Comparison of ENCODE assay signal across 1 cellular context in the genomic region with DNA sequence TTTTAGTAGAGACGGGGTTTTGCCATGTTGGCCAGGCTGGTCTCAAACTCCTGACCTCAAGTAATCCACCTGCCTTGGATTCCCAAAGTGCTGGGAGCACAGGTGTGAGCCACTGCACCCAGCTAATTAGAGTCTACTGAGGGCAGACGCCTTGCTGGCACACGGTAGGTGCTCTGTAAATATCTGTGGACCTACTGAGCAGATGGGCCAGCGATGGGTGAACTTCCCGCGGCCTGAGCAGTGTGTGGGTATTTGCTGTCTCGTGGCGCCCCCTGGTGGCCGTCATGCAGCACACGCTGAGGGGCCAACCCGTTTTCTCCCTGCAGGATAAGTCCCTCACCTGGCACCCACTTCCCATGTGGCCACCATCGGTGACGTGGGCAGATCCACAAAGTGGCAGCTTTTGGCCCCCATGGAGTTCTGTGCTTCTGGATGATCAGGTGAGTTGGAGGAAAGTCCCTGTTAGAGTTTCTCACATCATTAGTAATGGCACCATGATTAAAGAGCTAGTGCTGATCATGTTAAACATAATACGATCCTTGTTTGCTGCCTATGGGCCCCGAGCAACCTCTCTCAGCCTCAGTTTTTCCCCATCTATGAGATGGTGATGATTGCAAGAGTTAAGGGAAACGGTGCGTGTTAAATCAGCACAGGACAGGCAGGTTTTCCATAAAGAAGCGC.
TF ChIP-seq lines count a peak whose summit lies in the region.

No MANE protein-coding gene starts in this region.

TF ChIP-seq in HepG2, 621 proteins besides CTCF, POLR2A, EP300 and RAD21 (continued from another document):
- TF ChIP-seq, protein P1, sequence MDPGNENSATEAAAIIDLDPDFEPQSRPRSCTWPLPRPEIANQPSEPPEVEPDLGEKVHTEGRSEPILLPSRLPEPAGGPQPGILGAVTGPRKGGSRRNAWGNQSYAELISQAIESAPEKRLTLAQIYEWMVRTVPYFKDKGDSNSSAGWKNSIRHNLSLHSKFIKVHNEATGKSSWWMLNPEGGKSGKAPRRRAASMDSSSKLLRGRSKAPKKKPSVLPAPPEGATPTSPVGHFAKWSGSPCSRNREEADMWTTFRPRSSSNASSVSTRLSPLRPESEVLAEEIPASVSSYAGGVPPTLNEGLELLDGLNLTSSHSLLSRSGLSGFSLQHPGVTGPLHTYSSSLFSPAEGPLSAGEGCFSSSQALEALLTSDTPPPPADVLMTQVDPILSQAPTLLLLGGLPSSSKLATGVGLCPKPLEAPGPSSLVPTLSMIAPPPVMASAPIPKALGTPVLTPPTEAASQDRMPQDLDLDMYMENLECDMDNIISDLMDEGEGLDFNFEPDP (CRISPR knock-in tag; conservative IDR thresholded peaks at IDR 0.05), result no peak
- TF ChIP-seq, protein P2, sequence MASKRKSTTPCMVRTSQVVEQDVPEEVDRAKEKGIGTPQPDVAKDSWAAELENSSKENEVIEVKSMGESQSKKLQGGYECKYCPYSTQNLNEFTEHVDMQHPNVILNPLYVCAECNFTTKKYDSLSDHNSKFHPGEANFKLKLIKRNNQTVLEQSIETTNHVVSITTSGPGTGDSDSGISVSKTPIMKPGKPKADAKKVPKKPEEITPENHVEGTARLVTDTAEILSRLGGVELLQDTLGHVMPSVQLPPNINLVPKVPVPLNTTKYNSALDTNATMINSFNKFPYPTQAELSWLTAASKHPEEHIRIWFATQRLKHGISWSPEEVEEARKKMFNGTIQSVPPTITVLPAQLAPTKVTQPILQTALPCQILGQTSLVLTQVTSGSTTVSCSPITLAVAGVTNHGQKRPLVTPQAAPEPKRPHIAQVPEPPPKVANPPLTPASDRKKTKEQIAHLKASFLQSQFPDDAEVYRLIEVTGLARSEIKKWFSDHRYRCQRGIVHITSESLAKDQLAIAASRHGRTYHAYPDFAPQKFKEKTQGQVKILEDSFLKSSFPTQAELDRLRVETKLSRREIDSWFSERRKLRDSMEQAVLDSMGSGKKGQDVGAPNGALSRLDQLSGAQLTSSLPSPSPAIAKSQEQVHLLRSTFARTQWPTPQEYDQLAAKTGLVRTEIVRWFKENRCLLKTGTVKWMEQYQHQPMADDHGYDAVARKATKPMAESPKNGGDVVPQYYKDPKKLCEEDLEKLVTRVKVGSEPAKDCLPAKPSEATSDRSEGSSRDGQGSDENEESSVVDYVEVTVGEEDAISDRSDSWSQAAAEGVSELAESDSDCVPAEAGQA (IDR thresholded peaks at IDR 0.05; ENCODE audit: low read depth), result no peak
- TF ChIP-seq, protein P2 (CRISPR knock-in tag; IDR thresholded peaks at IDR 0.05; ENCODE audit: borderline replicate concordance), result no peak
- TF ChIP-seq ZNF138 (CRISPR knock-in tag; IDR thresholded peaks at IDR 0.05; ENCODE audit: low read depth) (no peak), HNF4A (CRISPR knock-in tag; IDR thresholded peaks at IDR 0.05) (no peak), ZNF678 (CRISPR knock-in tag; IDR thresholded peaks at IDR 0.05) (no peak), EZH2 (conservative IDR thresholded peaks at IDR 0.05; ENCODE audit: low read depth, low read length) (no peak), ZFP82 (CRISPR knock-in tag; IDR thresholded peaks at IDR 0.05; ENCODE audit: borderline replicate concordance) (no peak), ZNF484 (CRISPR knock-in tag; IDR thresholded peaks at IDR 0.05; ENCODE audit: borderline replicate concordance, low read depth) (no peak), SRF (IDR thresholded peaks at IDR 0.05; ENCODE audit: low read depth, low read length) (no peak), ZNF264 (CRISPR knock-in tag; IDR thresholded peaks at IDR 0.05) (no peak), CBX2 (IDR thresholded peaks at IDR 0.05; ENCODE audit: low read depth, low read length) (no peak), CBX2 (CRISPR knock-in tag; IDR thresholded peaks at IDR 0.05; ENCODE audit: low read depth) (no peak), MTF1 (CRISPR knock-in tag; IDR thresholded peaks at IDR 0.05) (no peak), IRX3 (CRISPR knock-in tag; IDR thresholded peaks at IDR 0.05; ENCODE audit: borderline replicate concordance, low read depth) (no peak), TSC22D2 (CRISPR knock-in tag; IDR thresholded peaks at IDR 0.05; ENCODE audit: borderline replicate concordance) (peak; percentile 51; the same call in 1 of the 2 replicates), SAP130 (CRISPR knock-in tag; IDR thresholded peaks at IDR 0.05; ENCODE audit: low read depth) (no peak), ESRRA (CRISPR knock-in tag; IDR thresholded peaks at IDR 0.05; ENCODE audit: low read depth) (no peak), XRCC5 (optimal IDR thresholded peaks at IDR 0.05; ENCODE audit: low read length) (peak; percentile 72), SMC3 (IDR thresholded peaks at IDR 0.05; ENCODE audit: low read length) (peak; percentile 80), BRCA1 (CRISPR knock-in tag; IDR thresholded peaks at IDR 0.05) (0 out of 2 replicates have a peak, but pooled peaks have one; percentile 71)
- TF ChIP-seq, protein P3, sequence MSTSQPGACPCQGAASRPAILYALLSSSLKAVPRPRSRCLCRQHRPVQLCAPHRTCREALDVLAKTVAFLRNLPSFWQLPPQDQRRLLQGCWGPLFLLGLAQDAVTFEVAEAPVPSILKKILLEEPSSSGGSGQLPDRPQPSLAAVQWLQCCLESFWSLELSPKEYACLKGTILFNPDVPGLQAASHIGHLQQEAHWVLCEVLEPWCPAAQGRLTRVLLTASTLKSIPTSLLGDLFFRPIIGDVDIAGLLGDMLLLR (CRISPR knock-in tag; IDR thresholded peaks at IDR 0.05), result no peak
- TF ChIP-seq, protein P4, sequence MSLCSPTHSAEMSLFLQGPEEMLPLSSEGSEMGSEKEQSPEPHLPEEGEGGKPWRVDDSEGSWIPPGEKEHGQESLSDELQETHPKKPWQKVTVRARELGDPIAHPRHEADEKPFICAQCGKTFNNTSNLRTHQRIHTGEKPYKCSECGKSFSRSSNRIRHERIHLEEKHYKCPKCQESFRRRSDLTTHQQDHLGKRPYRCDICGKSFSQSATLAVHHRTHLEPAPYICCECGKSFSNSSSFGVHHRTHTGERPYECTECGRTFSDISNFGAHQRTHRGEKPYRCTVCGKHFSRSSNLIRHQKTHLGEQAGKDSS (CRISPR knock-in tag; IDR thresholded peaks at IDR 0.05; ENCODE audit: borderline replicate concordance, low read depth), result no peak
- TF ChIP-seq, protein P5, sequence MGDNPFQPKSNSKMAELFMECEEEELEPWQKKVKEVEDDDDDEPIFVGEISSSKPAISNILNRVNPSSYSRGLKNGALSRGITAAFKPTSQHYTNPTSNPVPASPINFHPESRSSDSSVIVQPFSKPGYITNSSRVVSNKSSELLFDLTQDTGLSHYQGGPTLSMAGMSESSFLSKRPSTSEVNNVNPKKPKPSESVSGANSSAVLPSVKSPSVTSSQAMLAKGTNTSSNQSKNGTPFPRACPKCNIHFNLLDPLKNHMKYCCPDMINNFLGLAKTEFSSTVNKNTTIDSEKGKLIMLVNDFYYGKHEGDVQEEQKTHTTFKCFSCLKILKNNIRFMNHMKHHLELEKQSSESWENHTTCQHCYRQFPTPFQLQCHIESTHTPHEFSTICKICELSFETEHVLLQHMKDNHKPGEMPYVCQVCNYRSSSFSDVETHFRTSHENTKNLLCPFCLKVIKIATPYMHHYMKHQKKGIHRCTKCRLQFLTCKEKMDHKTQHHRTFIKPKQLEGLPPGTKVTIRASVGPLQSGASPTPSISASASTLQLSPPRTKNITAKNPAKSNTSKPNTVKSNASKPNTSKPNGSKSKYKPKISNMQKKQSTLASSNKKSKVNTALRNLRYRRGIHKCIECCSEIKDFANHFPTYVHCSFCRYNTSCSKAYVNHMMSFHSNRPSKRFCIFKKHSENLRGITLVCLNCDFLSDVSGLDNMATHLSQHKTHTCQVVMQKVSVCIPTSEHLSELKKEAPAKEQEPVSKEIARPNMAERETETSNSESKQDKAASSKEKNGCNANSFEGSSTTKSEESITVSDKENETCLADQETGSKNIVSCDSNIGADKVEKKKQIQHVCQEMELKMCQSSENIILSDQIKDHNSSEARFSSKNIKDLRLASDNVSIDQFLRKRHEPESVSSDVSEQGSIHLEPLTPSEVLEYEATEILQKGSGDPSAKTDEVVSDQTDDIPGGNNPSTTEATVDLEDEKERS (CRISPR knock-in tag; IDR thresholded peaks at IDR 0.05), result no peak
- TF ChIP-seq, protein P6, sequence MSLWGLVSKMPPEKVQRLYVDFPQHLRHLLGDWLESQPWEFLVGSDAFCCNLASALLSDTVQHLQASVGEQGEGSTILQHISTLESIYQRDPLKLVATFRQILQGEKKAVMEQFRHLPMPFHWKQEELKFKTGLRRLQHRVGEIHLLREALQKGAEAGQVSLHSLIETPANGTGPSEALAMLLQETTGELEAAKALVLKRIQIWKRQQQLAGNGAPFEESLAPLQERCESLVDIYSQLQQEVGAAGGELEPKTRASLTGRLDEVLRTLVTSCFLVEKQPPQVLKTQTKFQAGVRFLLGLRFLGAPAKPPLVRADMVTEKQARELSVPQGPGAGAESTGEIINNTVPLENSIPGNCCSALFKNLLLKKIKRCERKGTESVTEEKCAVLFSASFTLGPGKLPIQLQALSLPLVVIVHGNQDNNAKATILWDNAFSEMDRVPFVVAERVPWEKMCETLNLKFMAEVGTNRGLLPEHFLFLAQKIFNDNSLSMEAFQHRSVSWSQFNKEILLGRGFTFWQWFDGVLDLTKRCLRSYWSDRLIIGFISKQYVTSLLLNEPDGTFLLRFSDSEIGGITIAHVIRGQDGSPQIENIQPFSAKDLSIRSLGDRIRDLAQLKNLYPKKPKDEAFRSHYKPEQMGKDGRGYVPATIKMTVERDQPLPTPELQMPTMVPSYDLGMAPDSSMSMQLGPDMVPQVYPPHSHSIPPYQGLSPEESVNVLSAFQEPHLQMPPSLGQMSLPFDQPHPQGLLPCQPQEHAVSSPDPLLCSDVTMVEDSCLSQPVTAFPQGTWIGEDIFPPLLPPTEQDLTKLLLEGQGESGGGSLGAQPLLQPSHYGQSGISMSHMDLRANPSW (CRISPR knock-in tag; IDR thresholded peaks at IDR 0.05; ENCODE audit: borderline replicate concordance), result no peak
